ENCODE assay signal across 1 cellular context in the genomic region with DNA sequence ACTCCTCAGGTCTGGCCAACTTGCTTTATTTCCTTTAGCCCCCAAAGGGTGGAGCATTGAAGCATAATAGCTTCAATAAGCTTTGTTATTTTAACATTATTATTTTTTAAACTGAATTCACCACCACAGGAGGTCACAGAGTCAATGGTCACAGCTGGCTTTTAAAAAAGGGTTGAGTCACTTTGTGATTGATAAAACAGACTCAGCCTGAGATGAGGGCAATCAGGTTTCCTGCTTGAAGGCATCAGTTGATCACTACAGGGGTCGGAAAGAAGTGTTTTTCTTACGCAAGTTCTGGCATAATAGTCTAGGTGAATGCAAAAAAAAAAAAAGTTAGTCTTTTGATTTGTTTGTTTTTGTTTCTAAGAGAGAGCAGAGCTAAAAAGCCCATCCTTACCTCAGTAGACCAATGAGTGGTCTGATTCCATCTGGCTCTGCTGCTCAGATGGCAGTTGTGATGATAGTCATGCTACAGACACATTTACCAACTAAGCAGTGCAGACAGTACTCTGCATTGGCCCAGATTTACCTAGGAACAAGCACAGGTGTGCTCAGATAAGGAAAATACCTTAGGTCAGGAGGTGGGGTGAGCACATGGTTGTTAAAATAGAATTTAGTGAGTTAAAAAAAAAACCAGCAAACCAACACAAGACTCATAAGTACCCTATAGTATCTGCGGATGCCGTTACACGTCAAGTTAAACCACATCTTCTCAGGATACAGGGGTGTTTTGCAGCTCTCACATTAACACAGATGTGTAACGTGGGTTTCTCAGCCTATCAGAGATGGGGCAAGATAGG.
TF ChIP-seq lines count a peak whose summit lies in the region.

No MANE protein-coding gene starts in this region.

TF ChIP-seq in WTC11, 78 proteins besides CTCF, POLR2A, EP300 and RAD21 (continued from another document):
- TF ChIP-seq, protein P1, sequence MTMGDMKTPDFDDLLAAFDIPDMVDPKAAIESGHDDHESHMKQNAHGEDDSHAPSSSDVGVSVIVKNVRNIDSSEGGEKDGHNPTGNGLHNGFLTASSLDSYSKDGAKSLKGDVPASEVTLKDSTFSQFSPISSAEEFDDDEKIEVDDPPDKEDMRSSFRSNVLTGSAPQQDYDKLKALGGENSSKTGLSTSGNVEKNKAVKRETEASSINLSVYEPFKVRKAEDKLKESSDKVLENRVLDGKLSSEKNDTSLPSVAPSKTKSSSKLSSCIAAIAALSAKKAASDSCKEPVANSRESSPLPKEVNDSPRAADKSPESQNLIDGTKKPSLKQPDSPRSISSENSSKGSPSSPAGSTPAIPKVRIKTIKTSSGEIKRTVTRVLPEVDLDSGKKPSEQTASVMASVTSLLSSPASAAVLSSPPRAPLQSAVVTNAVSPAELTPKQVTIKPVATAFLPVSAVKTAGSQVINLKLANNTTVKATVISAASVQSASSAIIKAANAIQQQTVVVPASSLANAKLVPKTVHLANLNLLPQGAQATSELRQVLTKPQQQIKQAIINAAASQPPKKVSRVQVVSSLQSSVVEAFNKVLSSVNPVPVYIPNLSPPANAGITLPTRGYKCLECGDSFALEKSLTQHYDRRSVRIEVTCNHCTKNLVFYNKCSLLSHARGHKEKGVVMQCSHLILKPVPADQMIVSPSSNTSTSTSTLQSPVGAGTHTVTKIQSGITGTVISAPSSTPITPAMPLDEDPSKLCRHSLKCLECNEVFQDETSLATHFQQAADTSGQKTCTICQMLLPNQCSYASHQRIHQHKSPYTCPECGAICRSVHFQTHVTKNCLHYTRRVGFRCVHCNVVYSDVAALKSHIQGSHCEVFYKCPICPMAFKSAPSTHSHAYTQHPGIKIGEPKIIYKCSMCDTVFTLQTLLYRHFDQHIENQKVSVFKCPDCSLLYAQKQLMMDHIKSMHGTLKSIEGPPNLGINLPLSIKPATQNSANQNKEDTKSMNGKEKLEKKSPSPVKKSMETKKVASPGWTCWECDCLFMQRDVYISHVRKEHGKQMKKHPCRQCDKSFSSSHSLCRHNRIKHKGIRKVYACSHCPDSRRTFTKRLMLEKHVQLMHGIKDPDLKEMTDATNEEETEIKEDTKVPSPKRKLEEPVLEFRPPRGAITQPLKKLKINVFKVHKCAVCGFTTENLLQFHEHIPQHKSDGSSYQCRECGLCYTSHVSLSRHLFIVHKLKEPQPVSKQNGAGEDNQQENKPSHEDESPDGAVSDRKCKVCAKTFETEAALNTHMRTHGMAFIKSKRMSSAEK (CRISPR knock-in tag; IDR thresholded peaks at IDR 0.05; ENCODE audit: borderline replicate concordance): no peak
- TF ChIP-seq RELA (CRISPR knock-in tag; IDR thresholded peaks at IDR 0.05; ENCODE audit: borderline replicate concordance) (no peak), ZBTB43 (CRISPR knock-in tag; IDR thresholded peaks at IDR 0.05) (no peak), MXD4 (CRISPR knock-in tag; IDR thresholded peaks at IDR 0.05; ENCODE audit: borderline replicate concordance) (no peak), USF1 (CRISPR knock-in tag; IDR thresholded peaks at IDR 0.05) (no peak)
TF ChIP-seq in WTC11: peak in this region for 0.
